Comparison of ENCODE assay signal across 24 cellular contexts in the genomic region with DNA sequence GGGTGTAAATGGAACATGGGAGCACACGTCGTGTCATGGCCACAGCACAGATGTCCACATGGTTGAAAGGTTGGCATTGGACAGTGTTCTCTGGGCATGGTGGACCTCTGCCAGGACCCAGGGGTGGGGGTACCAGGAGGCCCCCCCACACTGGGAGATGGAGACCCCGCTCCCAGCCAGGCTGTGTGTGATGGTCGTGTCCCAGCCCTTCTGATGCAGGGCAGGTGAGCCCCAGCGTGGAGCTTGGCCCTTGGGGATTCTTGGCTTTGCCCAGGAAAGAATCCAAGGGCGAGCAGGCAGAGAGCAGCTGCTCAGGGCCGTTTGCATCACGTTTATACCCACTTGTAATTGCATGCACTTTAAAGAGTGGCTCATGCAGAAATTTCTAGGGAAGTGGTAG. TPM values are rescaled to one million over a fixed set of nuclear protein-coding genes. Genes with fewer than 3 reads are reported as not detected.
A peak's percentile ranks its signal among the peaks of the same experiment; 100 is the strongest.
DNase-seq lines count a peak whose midpoint lies in the region; ATAC-seq and TF ChIP-seq lines count a peak whose summit lies in the region.
"Had no signal": no experiment of that assay in that cellular context is flagged by ENCODE, and none has a peak within 500 bp of the region (broad histone marks: within the 10 kb centered on the region; RNA-seq: fewer than 3 reads in every experiment).

No MANE protein-coding gene starts in this region.

- H3K36me3 Mint-ChIP-seq in T-cell = no peaks in the 10 kb centered on the region
- H3K36me3 Mint-ChIP-seq: CD8-positive, alpha-beta T cell had no signal

- H2BK12ac ChIP-seq in neuronal stem cell (ENCODE audit: low read length) = no peak overlapping the region

- ATAC-seq in SK-N-SH treated with all-trans-retinoic acid at 6 μM for 48 hours (no peak), T-cell (replicated peaks in 1 of 4) (no peak)
- ATAC-seq: A549; CD8-positive, alpha-beta T cell; GM12878 had no signal

- H3F3A ChIP-seq in SK-N-SH (replicated peaks; ENCODE audit: insufficient read depth) = no peaks in the 10 kb centered on the region

- no peaks in the 10 kb centered on the region for H3K36me3 ChIP-seq in SK-N-SH (replicated peaks in 1 of 2; ENCODE audit: control insufficient read depth in 1 of 2, insufficient read depth in 2 of 2, low read length in 1 of 2)
- H3K36me3 ChIP-seq in neuronal stem cell (replicated peaks in 1 of 2; ENCODE audit: control insufficient read depth in 2 of 2, insufficient read depth in 2 of 2, low read length in 2 of 2) = no peaks in the 10 kb centered on the region
- H3K36me3 ChIP-seq: BLaER1 treated with 17β-estradiol and CSF1 and Interleukin-3, amounts not matched to agents 10 nM and 100 nM had no signal

- no peak overlapping the region for H3K4ac ChIP-seq in neuronal stem cell (ENCODE audit: low read length)

- no peaks in the 10 kb centered on the region for H3K79me2 ChIP-seq in SK-N-SH (ENCODE audit: insufficient read depth)

- peaks cover 0 to 10% (median 9%) of the 10 kb centered on the region in 3 donors for H3K9me3 Mint-ChIP-seq in T-cell
- H3K9me3 Mint-ChIP-seq: CD4-positive, alpha-beta T cell had no signal

- no peak overlapping the region for H2AFZ ChIP-seq in SK-N-SH (ENCODE audit: low read depth)
- H2AFZ ChIP-seq in neuronal stem cell (ENCODE audit: low read length) = no peak overlapping the region

- no peak overlapping the region for H4K8ac ChIP-seq in neuronal stem cell (ENCODE audit: low read depth, low read length)

- H3K27me3 Mint-ChIP-seq in T-cell = peaks cover 0 to 8% of the 10 kb centered on the region in 2 donors
- H3K27me3 Mint-ChIP-seq: B cell; CD4-positive, alpha-beta T cell had no signal

- no peak overlapping the region for H2BK5ac ChIP-seq in neuronal stem cell (ENCODE audit: low read length)

- H3K18ac ChIP-seq in neuronal stem cell (ENCODE audit: low read length) = no peak overlapping the region

- peak overlapping the region; percentile 36 for H2AK5ac ChIP-seq in neuronal stem cell (ENCODE audit: low read depth, low read length)

- no peak for TF ChIP-seq RAD21 in SK-N-SH (IDR thresholded peaks at IDR 0.05; ENCODE audit: low read length)

- H3K27ac ChIP-seq in SK-N-SH (ENCODE audit: low read depth in 2 of 2, low read length in 1 of 2) (no peak overlapping the region), neuronal stem cell (replicated peaks; ENCODE audit: low read length) (no peak overlapping the region)
- H3K27ac ChIP-seq: 22Rv1; A549; BLaER1 treated with 17β-estradiol and CSF1 and Interleukin-3, amounts not matched to agents 10 nM and 100 nM; C4-2B had no signal

- 34% methylated on average over 5 of the region's 8 CpGs for WGBS in SK-N-SH (ENCODE audit: low lambda C conversion rate)
- no CpG with 5 or more reads among the region's 8 CpGs for WGBS in neuronal stem cell (ENCODE audit: extremely low coverage in 2 of 2, insufficient read length in 2 of 2, insufficient replicate concordance in 1 of 2), 2 donors

- H3K27ac Mint-ChIP-seq in T-cell = no peak overlapping the region
- H3K27ac Mint-ChIP-seq: B cell; CD4-positive, alpha-beta T cell; CD8-positive, alpha-beta T cell had no signal

- H3K14ac ChIP-seq in neuronal stem cell (ENCODE audit: low read length) = no peak overlapping the region

- H3K4me3 ChIP-seq in SK-N-SH (ENCODE audit: low read depth in 2 of 2, low read length in 1 of 2) (no peak overlapping the region), neuronal stem cell (ENCODE audit: low read length in 2 of 2) (no peak overlapping the region)
- H3K4me3 ChIP-seq: A549; BLaER1 treated with 17β-estradiol and CSF1 and Interleukin-3, amounts not matched to agents 10 nM and 100 nM; GM12878 had no signal

- H3K4me1 ChIP-seq in SK-N-SH (ENCODE audit: control insufficient read depth in 1 of 2, insufficient read depth in 2 of 2, low read depth in 1 of 2, low read length in 1 of 2) = no peaks in the 10 kb centered on the region
- no peaks in the 10 kb centered on the region for H3K4me1 ChIP-seq in neuronal stem cell (ENCODE audit: control insufficient read depth in 2 of 2, insufficient read depth in 1 of 2, low read depth in 1 of 2, low read length in 2 of 2)
- H3K4me1 ChIP-seq: Caco-2 had no signal

- DNase-seq in DMS79 treated with DMSO at 0.1 percent for 48 hours (lab: John Stamatoyannopoulos, UW) (peak; percentile 26), DMS79 (lab: John Stamatoyannopoulos, UW) (no peak), SK-N-SH (peak; percentile 9), D341Med (ENCODE audit: low spot score) (peak; percentile 4), neuronal stem cell (ENCODE audit: low spot score) (no peak), T-cell (no peak)
- DNase-seq: AML-193; Caco-2; Calu3; CD4-positive, alpha-beta T cell; CD8-positive, alpha-beta T cell; DMS 273 treated with DMSO at 0.1 percent for 48 hours; DMS153; DMS53; DND-41; EL; GDM1 had no signal

- H3K23ac ChIP-seq in neuronal stem cell (ENCODE audit: low read depth, low read length, poor library complexity) = no peak overlapping the region

- H3K4me3 Mint-ChIP-seq in T-cell = no peak overlapping the region
- H3K4me3 Mint-ChIP-seq: B cell; CD4-positive, alpha-beta T cell; CD8-positive, alpha-beta T cell had no signal

- no peak for TF ChIP-seq CTCF in SK-N-SH (IDR thresholded peaks at IDR 0.05)

- no peak overlapping the region for H3K4me2 ChIP-seq in SK-N-SH
- no peak overlapping the region for H3K4me2 ChIP-seq in neuronal stem cell (ENCODE audit: insufficient read depth, low read length, poor library complexity, severe bottlenecking)
- H3K4me2 ChIP-seq: A549; BLaER1 treated with 17β-estradiol and CSF1 and Interleukin-3, amounts not matched to agents 10 nM and 100 nM had no signal

- no peaks in the 10 kb centered on the region for H3K9me3 ChIP-seq in SK-N-SH
- H3K9me3 ChIP-seq in neuronal stem cell (replicated peaks in 1 of 2; ENCODE audit: control insufficient read depth in 2 of 2, insufficient read depth in 1 of 2, low read depth in 1 of 2, low read length in 2 of 2) = peaks cover 0 to 37% of the 10 kb centered on the region in 2 donors

- CTCF ChIA-PET in SK-N-SH (lab: Yijun Ruan, JAX) (no interaction called here), T-cell (lab: Charles Lee) (interaction anchor here in 1 of 2 donors (0.6 kb wide), 1 partner anchor 516 kb away, joined by 8 read pairs; no protein-coding TSS in a partner anchor)

- no peak overlapping the region for H2BK120ac ChIP-seq in neuronal stem cell (ENCODE audit: low read depth, low read length)

- H3K9ac ChIP-seq in SK-N-SH = no peak overlapping the region
- H3K9ac ChIP-seq in neuronal stem cell (ENCODE audit: low read depth, low read length, poor library complexity) = no peak overlapping the region
- H3K9ac ChIP-seq: BLaER1 treated with 17β-estradiol and CSF1 and Interleukin-3, amounts not matched to agents 10 nM and 100 nM had no signal

- H4K91ac ChIP-seq in neuronal stem cell (ENCODE audit: low read depth, low read length, poor library complexity) = no peak overlapping the region

- no peak for TF ChIP-seq EP300 in SK-N-SH (IDR thresholded peaks at IDR 0.05; ENCODE audit: borderline replicate concordance in 1 of 2, low read depth in 1 of 2, low read length in 1 of 2)

- POLR2A ChIA-PET in SK-N-SH (lab: Yijun Ruan, JAX) = no interaction called here
- POLR2A ChIA-PET in T-cell (lab: Charles Lee) = no interaction called here

- no peaks in the 10 kb centered on the region for H3K79me1 ChIP-seq in neuronal stem cell (ENCODE audit: low read depth, low read length)

- no peaks in the 10 kb centered on the region for H3K9me2 ChIP-seq in SK-N-SH

- H2BK15ac ChIP-seq in neuronal stem cell (ENCODE audit: low read length) = no peak overlapping the region

- H3K4me1 Mint-ChIP-seq in T-cell = no peaks in the 10 kb centered on the region
- H3K4me1 Mint-ChIP-seq: B cell had no signal

- H3K27me3 ChIP-seq in SK-N-SH (ENCODE audit: insufficient read depth) (no peaks in the 10 kb centered on the region), neuronal stem cell (ENCODE audit: control insufficient read depth in 3 of 3, insufficient read depth in 3 of 3, low read depth in 1 of 3, low read length in 3 of 3) (peaks cover 0 to 6% (median 0%) of the 10 kb centered on the region in 3 experiments)
- H3K27me3 ChIP-seq: BLaER1 treated with 17β-estradiol and CSF1 and Interleukin-3, amounts not matched to agents 10 nM and 100 nM had no signal

- no peaks in the 10 kb centered on the region for H4K20me1 ChIP-seq in SK-N-SH (ENCODE audit: insufficient read depth)
- H4K20me1 ChIP-seq: BLaER1 treated with 17β-estradiol and CSF1 and Interleukin-3, amounts not matched to agents 10 nM and 100 nM had no signal

TF ChIP-seq in SK-N-SH, 30 proteins besides CTCF, POLR2A, EP300 and RAD21:
- no peak for TF ChIP-seq MEF2A (IDR thresholded peaks at IDR 0.05; ENCODE audit: borderline replicate concordance, low read depth)

TF ChIP-seq in SK-N-SH treated with all-trans-retinoic acid at 6 μM for 48 hours, 23 proteins besides CTCF, POLR2A, EP300 and RAD21:
- TF ChIP-seq ZC3H10 (CRISPR knock-in tag; IDR thresholded peaks at IDR 0.05) = no peak
- no peak for TF ChIP-seq SNAI2 (CRISPR knock-in tag; IDR thresholded peaks at IDR 0.05)

RNA-seq across cellular contexts. Expression of a gene that starts 22.0 kb away (rescaled TPM):
- polyA plus RNA-seq in SK-N-SH (2012; rRNA removed) = 0.64 and 0.80 TPM in 2 replicates
- 0.26 and 0.68 TPM in 2 replicates for polyA plus RNA-seq in SK-N-SH (2012; cell fraction: cytosol; rRNA removed)
- polyA plus RNA-seq in SK-N-SH (2012; cell fraction: nucleus; rRNA removed) = 1.1 and 3.0 TPM in 2 replicates
- 24.4 TPM for polyA plus RNA-seq in neuronal stem cell (2013, experiment 1 of 2)
- 23.0 TPM for polyA plus RNA-seq in neuronal stem cell (2013, experiment 2 of 2)
- 1 to 10 TPM in 2 of 5 donors, under 1 TPM in 3; 0.54 to 1.5 (median 0.95) TPM for total RNA-seq in T-cell
- polyA plus RNA-seq: GM12878 had no signal

RNA-seq across cellular contexts. Expression of a gene that starts 58.3 kb away (rescaled TPM):
- polyA plus RNA-seq in SK-N-SH (2012; rRNA removed) = 42.6 and 55.4 TPM in 2 replicates
- polyA plus RNA-seq in SK-N-SH (2012; cell fraction: cytosol; rRNA removed) = 21.1 and 39.4 TPM in 2 replicates
- polyA plus RNA-seq in SK-N-SH (2012; cell fraction: nucleus; rRNA removed) = 37.6 and 42.4 TPM in 2 replicates
- 16.5 TPM for polyA plus RNA-seq in neuronal stem cell (2013, experiment 1 of 2)
- polyA plus RNA-seq in neuronal stem cell (2013, experiment 2 of 2) = 15.3 TPM
- total RNA-seq in T-cell = 10 to 100 TPM; 44.4 to 54.1 (median 50.8) TPM

Comparison
In these comparisons a context has a peak if more than half of its experiments do, and no peak if none do; other contexts are left out.
1. DNase-seq: peak in DMS79 treated with DMSO at 0.1 percent for 48 hours (single experiment), SK-N-SH (single experiment) and D341Med (single experiment); none in DMS79 (single experiment), neuronal stem cell (single experiment) and T-cell (0 of 34).